ENCODE assay signal across 9 cellular contexts in genomic region chr14:103846008-103846568, GRCh38. TPM values are rescaled to one million over a fixed set of nuclear protein-coding genes. Genes with fewer than 3 reads are reported as not detected.
DNase-seq lines count a peak whose midpoint lies in the region; ATAC-seq and TF ChIP-seq lines count a peak whose summit lies in the region.
"Had no signal": no experiment of that assay in that cellular context is flagged by ENCODE, and none has a peak within 500 bp of the region (broad histone marks: within the 10 kb centered on the region; RNA-seq: fewer than 3 reads in every experiment).

No MANE protein-coding gene starts in this region.

- H3K36me3 ChIP-seq in ACC112 (ENCODE audit: insufficient read depth, low read length) (no peaks in the 10 kb centered on the region), HUES6 (ENCODE audit: control insufficient read depth, insufficient read depth, low read length) (no peaks in the 10 kb centered on the region)
- H3K36me3 ChIP-seq in naive thymus-derived CD4-positive, alpha-beta T cell (ENCODE audit: control insufficient read depth in 2 of 3, insufficient read depth in 3 of 3, low read length in 3 of 3), result no peaks in the 10 kb centered on the region

- H3K9me3 ChIP-seq in HUES6 (ENCODE audit: control insufficient read depth, insufficient read depth, low read depth, low read length), result no peaks in the 10 kb centered on the region
- no peaks in the 10 kb centered on the region for H3K9me3 ChIP-seq in naive thymus-derived CD4-positive, alpha-beta T cell (ENCODE audit: control insufficient read depth in 2 of 3, low read length in 3 of 3)

- H3K27ac Mint-ChIP-seq in chondrocyte (ENCODE audit: unreplicated experiment), result no peak overlapping the region
- peak overlapping the region in 8 of 9 donors; percentile 64 to 92 (median 80) for H3K27ac Mint-ChIP-seq in naive thymus-derived CD4-positive, alpha-beta T cell

- CTCF ChIA-PET in naive thymus-derived CD4-positive, alpha-beta T cell (lab: Charles Lee), result no interaction called here

- H3K9ac ChIP-seq in HUES6 (ENCODE audit: low read length), result no peak overlapping the region

- H3K27me3 Mint-ChIP-seq in chondrocyte (ENCODE audit: low read depth), result peaks cover 5% of the 10 kb centered on the region
- peaks cover 0 to 36% (median 0%) of the 10 kb centered on the region in 5 donors for H3K27me3 Mint-ChIP-seq in naive thymus-derived CD4-positive, alpha-beta T cell

- no peak for ATAC-seq in naive thymus-derived CD4-positive, alpha-beta T cell
- ATAC-seq in GM18867 (IDR thresholded peaks at IDR 0.05; ENCODE audit: unreplicated experiment) (no peak), HG03095 (IDR thresholded peaks at IDR 0.05; ENCODE audit: unreplicated experiment) (no peak)

- peak overlapping the region; percentile 81 for H3K4me3 Mint-ChIP-seq in chondrocyte (ENCODE audit: unreplicated experiment)
- H3K4me3 Mint-ChIP-seq in naive thymus-derived CD4-positive, alpha-beta T cell, result peak overlapping the region; percentile 78 to 94 (median 89)

- H3K9me3 Mint-ChIP-seq in chondrocyte (ENCODE audit: low read depth), result no peaks in the 10 kb centered on the region
- peaks cover 0 to 2% (median 0%) of the 10 kb centered on the region in 11 donors for H3K9me3 Mint-ChIP-seq in naive thymus-derived CD4-positive, alpha-beta T cell

- DNase-seq in chondrocyte (ENCODE audit: low spot score) (no peak), hippocampal formation (lab: John Stamatoyannopoulos, UW) (no peak), erythroblast (lab: John Stamatoyannopoulos, UW) (no peak)
- peak in 1 of 9 donors; percentile 23 for DNase-seq in naive thymus-derived CD4-positive, alpha-beta T cell
- DNase-seq: activated gamma-delta T cell had no signal

- H3K4me3 ChIP-seq in ACC112 (ENCODE audit: low read depth, low read length), result peak overlapping the region; percentile 96
- H3K4me3 ChIP-seq in HUES6 (ENCODE audit: low read depth, low read length), result peak overlapping the region; percentile 74
- peak overlapping the region; percentile 40 for H3K4me3 ChIP-seq in naive thymus-derived CD4-positive, alpha-beta T cell (ENCODE audit: low read length)

- peaks cover 15% of the 10 kb centered on the region; the same call in 1 of the 2 replicates for H3K27me3 ChIP-seq in ACC112 (ENCODE audit: insufficient read depth, low read length)
- H3K27me3 ChIP-seq in HUES6 (ENCODE audit: control insufficient read depth, insufficient read depth, low read length), result peaks cover 41% of the 10 kb centered on the region
- H3K27me3 ChIP-seq in naive thymus-derived CD4-positive, alpha-beta T cell (ENCODE audit: control insufficient read depth in 2 of 2, insufficient read depth in 2 of 2, low read length in 2 of 2), result no peaks in the 10 kb centered on the region

- H3K79me2 ChIP-seq in ACC112 (ENCODE audit: control insufficient read depth, insufficient read depth, low read length, unreplicated experiment), result no peaks in the 10 kb centered on the region

- intact Hi-C loops in naive thymus-derived CD4-positive, alpha-beta T cell (cut with micrococcal nuclease), result loop anchor here (2.0 to 10.0 kb wide), 5 partner anchors 25 to 906 kb away; partner anchors contain the start of genes SIVA1 (in 1 of the 2), XRCC3 (in 1 of the 2) and ZFYVE21 (in 1 of the 2)

- H3K36me3 Mint-ChIP-seq in chondrocyte (ENCODE audit: low read depth), result no peaks in the 10 kb centered on the region
- H3K36me3 Mint-ChIP-seq in naive thymus-derived CD4-positive, alpha-beta T cell, result peaks cover 0 to 5% (median 2%) of the 10 kb centered on the region in 5 donors

- no peak for TF ChIP-seq POLR2A in erythroblast (IDR thresholded peaks at IDR 0.05; ENCODE audit: low read length)

- no peak overlapping the region for H2AFZ ChIP-seq in ACC112 (ENCODE audit: low read length, unreplicated experiment)

- TF ChIP-seq CTCF in chondrocyte (IDR thresholded peaks at IDR 0.05), result no peak

- peaks cover 9% of the 10 kb centered on the region for H3K4me1 Mint-ChIP-seq in chondrocyte (ENCODE audit: low read depth)
- peaks cover 11 to 28% (median 18%) of the 10 kb centered on the region in 7 donors for H3K4me1 Mint-ChIP-seq in naive thymus-derived CD4-positive, alpha-beta T cell

- H3K4me1 ChIP-seq in ACC112 (ENCODE audit: control insufficient read depth, insufficient read depth, low read length, unreplicated experiment), result peaks cover 6% of the 10 kb centered on the region
- peaks cover 12% of the 10 kb centered on the region for H3K4me1 ChIP-seq in HUES6 (ENCODE audit: control insufficient read depth, insufficient read depth, low read length)
- H3K4me1 ChIP-seq in naive thymus-derived CD4-positive, alpha-beta T cell (ENCODE audit: control insufficient read depth in 2 of 2, insufficient read depth in 2 of 2, low read length in 2 of 2), result no peaks in the 10 kb centered on the region

- POLR2A ChIA-PET in naive thymus-derived CD4-positive, alpha-beta T cell (lab: Charles Lee), result interaction anchor here (1.5 kb wide), 1 partner anchor 58 kb away, joined by 3 read pairs; no protein-coding TSS in a partner anchor

- H3K27ac ChIP-seq in ACC112 (ENCODE audit: low read depth, low read length), result no peak overlapping the region
- H3K27ac ChIP-seq in HUES6 (ENCODE audit: low read depth, low read length), result no peak overlapping the region
- H3K27ac ChIP-seq in naive thymus-derived CD4-positive, alpha-beta T cell (ENCODE audit: low read depth, low read length), result peak overlapping the region; percentile 62

RNA-seq across cellular contexts. Expression of gene PPP1R13B, which starts 1.3 kb away (rescaled TPM):
- total RNA-seq in chondrocyte, result 6.6 to 10.1 TPM (median 9.1 TPM) in 3 replicates
- 10 to 100 TPM; 10.8 to 26.8 (median 17.7) TPM for total RNA-seq in naive thymus-derived CD4-positive, alpha-beta T cell
- 1 to 10 TPM; 3.3 to 3.9 TPM for polyA plus RNA-seq in naive thymus-derived CD4-positive, alpha-beta T cell

Comparison
In these comparisons a context has a peak if more than half of its experiments do, and no peak if none do; other contexts are left out.
1. H3K4me3 ChIP-seq: peak in every context shown above with its lines; median percentile 96 in ACC112; 74 in HUES6; 40 in naive thymus-derived CD4-positive, alpha-beta T cell.